In the genomic region with DNA sequence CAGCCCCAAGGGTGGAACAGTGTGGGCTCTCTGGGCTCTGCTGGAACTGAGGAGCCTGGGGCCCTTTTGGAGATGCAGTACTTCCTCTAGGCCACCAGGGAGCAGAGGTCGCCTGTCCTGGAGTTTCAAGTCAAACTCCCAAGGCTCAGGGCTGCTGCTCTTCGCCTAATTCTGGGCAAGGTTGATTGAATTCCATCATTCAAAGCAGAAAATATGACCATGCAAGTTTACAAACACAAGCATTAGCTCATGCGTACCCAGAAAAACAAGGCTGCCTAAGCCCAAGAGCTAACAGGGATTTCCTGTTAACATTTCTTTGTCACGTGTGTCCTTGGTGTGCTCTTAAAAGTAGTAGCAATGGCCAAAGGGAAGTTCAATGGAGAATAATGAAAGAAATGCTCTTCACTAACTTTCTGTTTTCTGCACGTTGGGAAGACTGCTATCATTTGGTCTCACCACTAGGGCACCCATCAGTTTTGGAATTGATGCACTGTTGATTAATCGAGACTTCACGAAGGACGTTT, we compare ENCODE assay signal across 8 cellular contexts.
DNase-seq lines count a peak whose midpoint lies in the region; ATAC-seq and TF ChIP-seq lines count a peak whose summit lies in the region.

No MANE protein-coding gene starts in this region.

- no peaks in the 10 kb centered on the region for H3K36me3 ChIP-seq in WERI-Rb-1

- no peak overlapping the region for H3K27ac ChIP-seq in WERI-Rb-1

- no peaks in the 10 kb centered on the region for H3K27me3 ChIP-seq in WERI-Rb-1 (ENCODE audit: insufficient read depth, low read depth, severe bottlenecking)

- no peaks in the 10 kb centered on the region for H3K9me3 ChIP-seq in WERI-Rb-1 (ENCODE audit: severe bottlenecking)

- peak; percentile 57 for DNase-seq in NCI-H510A treated with DMSO at 0.1 percent for 48 hours (lab: John Stamatoyannopoulos, UW)
- no peak for DNase-seq in NCI-H510A (lab: John Stamatoyannopoulos, UW)
- peak; percentile 15 for DNase-seq in NCI-H128 (lab: John Stamatoyannopoulos, UW; ENCODE audit: unreplicated experiment)
- DNase-seq in WERI-Rb-1, result peak; percentile 64
- DNase-seq in central memory CD4-positive, alpha-beta T cell, result peak; percentile 43
- DNase-seq in left kidney (ENCODE audit: low read depth, low spot score), result peak; percentile 83
- peak; percentile 41 to 44 for DNase-seq in stimulated activated CD4-positive, alpha-beta T cell treated with anti-CD3 and anti-CD28 coated beads, Interleukin-2, amount 100 ng/mL, for 48 hours

- peak; percentile 88 for TF ChIP-seq CTCF in WERI-Rb-1 (IDR thresholded peaks at IDR 0.05; ENCODE audit: low read depth, low read length)

- peak; percentile 61 for ATAC-seq in HG02571 (IDR thresholded peaks at IDR 0.05; ENCODE audit: unreplicated experiment)

- no peak overlapping the region for H3K4me3 ChIP-seq in WERI-Rb-1 (ENCODE audit: low read depth, low read length)
